8 cellular contexts compared by ENCODE assay signal in genomic region chr4:174282836-174283506, GRCh38. TPM values are rescaled to one million over a fixed set of nuclear protein-coding genes. Genes with fewer than 3 reads are reported as not detected.
A peak's percentile ranks its signal among the peaks of the same experiment; 100 is the strongest.
DNase-seq lines count a peak whose midpoint lies in the region; ATAC-seq, FAIRE-seq and TF ChIP-seq lines count a peak whose summit lies in the region.

No MANE protein-coding gene starts in this region.

- no peaks in the 10 kb centered on the region for H3K9me3 ChIP-seq in iPS-20b (ENCODE audit: insufficient read depth, low read depth, low read length)

- POLR2A ChIA-PET in AG04449 (lab: Yijun Ruan, JAX) (no interaction called here), WTC11 (lab: Charles Lee) (interaction anchor here (0.8 to 1.0 kb wide), 2 partner anchors 29 to 33 kb away, joined by 3 to 9 read pairs; no protein-coding TSS in a partner anchor)

- no peaks in the 10 kb centered on the region for H3K9me3 Mint-ChIP-seq in WTC11

- H3K27ac ChIP-seq in iPS-20b (ENCODE audit: low read length) = peak overlapping the region; percentile 94
- peak overlapping the region; percentile 88 to 100 (median 98) for H3K27ac ChIP-seq in skin epidermis

- peak; percentile 99 for ATAC-seq in GM18907 (IDR thresholded peaks at IDR 0.05; ENCODE audit: unreplicated experiment)
- peak; percentile 97 for ATAC-seq in HG03175 (IDR thresholded peaks at IDR 0.05; ENCODE audit: unreplicated experiment)
- peak; percentile 94 for ATAC-seq in WTC11

- FAIRE-seq in bronchial epithelial cell (lab: Jason Lieb, UNC) = no peak

- H3K4me3 ChIP-seq in AG04449 (ENCODE audit: low read depth, low read length) (peak overlapping the region; percentile 91), bronchial epithelial cell (ENCODE audit: low read depth, low read length) (peak overlapping the region; percentile 77), iPS-20b (ENCODE audit: low read length) (peak overlapping the region; percentile 86), skin epidermis (peak overlapping the region; percentile 60 to 98 (median 85))

- DNase-seq in AG04449 (ENCODE audit: low read depth, low spot score) (peak; percentile 74), NCI-H2227 treated with DMSO at 0.1 percent for 48 hours (lab: John Stamatoyannopoulos, UW) (peak; percentile 81), WTC11 (ENCODE audit: low spot score) (peak; percentile 63), bronchial epithelial cell (ENCODE audit: low read depth) (peak; percentile 96)

- TF ChIP-seq CTCF in AG04449 (IDR thresholded peaks at IDR 0.05; ENCODE audit: insufficient read depth, low read length, missing control alignments) = no peak
- TF ChIP-seq CTCF in WTC11 (IDR thresholded peaks at IDR 0.05) = no peak
- TF ChIP-seq CTCF in bronchial epithelial cell (IDR thresholded peaks at IDR 0.05; ENCODE audit: insufficient read depth, low read length, severe bottlenecking) = no peak

- H3K27me3 ChIP-seq in bronchial epithelial cell (ENCODE audit: control insufficient read depth, insufficient read depth, low read length) (no peaks in the 10 kb centered on the region), iPS-20b (ENCODE audit: insufficient read depth, low read length) (no peaks in the 10 kb centered on the region)

- no peaks in the 10 kb centered on the region for H3K27me3 Mint-ChIP-seq in WTC11 (ENCODE audit: low read depth)

- CTCF ChIA-PET in AG04449 (lab: Yijun Ruan, JAX) = no interaction called here
- CTCF ChIA-PET in WTC11 (lab: Charles Lee) = no interaction called here

- H3K9ac ChIP-seq in iPS-20b (ENCODE audit: low read depth, low read length) = peak overlapping the region; percentile 96; the same call in 1 of the 2 replicates

- peak overlapping the region; percentile 98 for H3K4me3 Mint-ChIP-seq in WTC11

- peaks cover 5% of the 10 kb centered on the region; the same call in 1 of the 2 replicates for H3K4me1 ChIP-seq in iPS-20b (ENCODE audit: insufficient read depth, low read length)

- H3K27ac Mint-ChIP-seq in WTC11 = peak overlapping the region; percentile 100

- peaks cover 2% of the 10 kb centered on the region for H3K36me3 ChIP-seq in bronchial epithelial cell (ENCODE audit: control insufficient read depth, insufficient read depth, low read length)
- H3K36me3 ChIP-seq in iPS-20b (ENCODE audit: insufficient read depth, low read depth, low read length) = no peaks in the 10 kb centered on the region

- H3K4me1 Mint-ChIP-seq in WTC11 = peaks cover 15% of the 10 kb centered on the region

- no peaks in the 10 kb centered on the region for H3K36me3 Mint-ChIP-seq in WTC11

TF ChIP-seq in WTC11, 78 proteins besides CTCF, POLR2A, EP300 and RAD21:
- TF ChIP-seq ZNF281 (CRISPR knock-in tag; IDR thresholded peaks at IDR 0.05) = no peak
- TF ChIP-seq NFYB (CRISPR knock-in tag; conservative IDR thresholded peaks at IDR 0.05; ENCODE audit: low read depth) = peak; percentile 90

RNA-seq across cellular contexts. Expression of gene FBXO8, which starts 0.5 kb away (rescaled TPM):
- total RNA-seq in WTC11 (2021) (7.5 to 10.5 TPM (median 9.0 TPM) in 3 replicates), bronchial epithelial cell (31.9 and 32.1 TPM in 2 replicates)

RNA-seq across cellular contexts. Expression of gene CEP44, which starts 0.7 kb away (rescaled TPM):
- total RNA-seq in WTC11 (2021) = 17.9 to 21.6 TPM (median 19.8 TPM) in 3 replicates
- 16.8 and 18.3 TPM in 2 replicates for total RNA-seq in bronchial epithelial cell

Comparison
In these comparisons a context has a peak if more than half of its experiments do, and no peak if none do; other contexts are left out.
1. Peak in every context shown above with its lines: DNase-seq, ATAC-seq, H3K4me3 ChIP-seq and H3K27ac ChIP-seq.